ENCODE assay signal across 19 cellular contexts in genomic region chr2:170553748-170554147, GRCh38.
A peak's percentile ranks its signal among the peaks of the same experiment; 100 is the strongest.
DNase-seq lines count a peak whose midpoint lies in the region; ATAC-seq and TF ChIP-seq lines count a peak whose summit lies in the region.
"Had no signal": no experiment of that assay in that cellular context is flagged by ENCODE, and none has a peak within 500 bp of the region (broad histone marks: within the 10 kb centered on the region; RNA-seq: fewer than 3 reads in every experiment).

No MANE protein-coding gene starts in this region.

- H3F3A ChIP-seq in GM23338 (replicated peaks; ENCODE audit: low read depth) = no peaks in the 10 kb centered on the region

- H3K9me2 ChIP-seq in GM23338 (ENCODE audit: insufficient read depth) = no peaks in the 10 kb centered on the region

- H3K27me3 ChIP-seq in endodermal cell (ENCODE audit: control insufficient read depth, insufficient read depth, low read length, poor library complexity, severe bottlenecking) (no peaks in the 10 kb centered on the region), rectal smooth muscle tissue (ENCODE audit: control insufficient read depth, insufficient read depth, low read length) (no peaks in the 10 kb centered on the region), aorta (ENCODE audit: control insufficient read depth in 1 of 2, insufficient read depth in 2 of 2, low read length in 1 of 2) (no peaks in the 10 kb centered on the region), GM23338 (ENCODE audit: insufficient read depth) (no peaks in the 10 kb centered on the region)

- WGBS in endodermal cell (ENCODE audit: insufficient coverage in 1 of 2, insufficient read length in 1 of 2), 2 experiments = 81% methylated on average over 4 of the region's 4 CpGs; no CpG with 5 or more reads in 1 of the 2 experiments
- 61% methylated on average over 4 of the region's 4 CpGs for WGBS in aorta, 2 donors

- CTCF ChIA-PET in RWPE1 (lab: Yijun Ruan, JAX) = no interaction called here
- CTCF ChIA-PET in activated CD8-positive, alpha-beta memory T cell treated with anti-CD3 and anti-CD28 coated beads, Interleukin-2, amount 10 ng/mL, durations not matched to agents 7 days and 5 days (lab: Charles Lee) = no interaction called here

- no peak overlapping the region for H3K4me2 ChIP-seq in GM23338
- H3K4me2 ChIP-seq: A549 had no signal

- H3K9me3 ChIP-seq in endodermal cell (ENCODE audit: control insufficient read depth, low read length) (peaks cover 21% of the 10 kb centered on the region), aorta (ENCODE audit: control insufficient read depth, low read length) (no peaks in the 10 kb centered on the region)
- H3K9me3 ChIP-seq: Caco-2 had no signal

- H3K9ac ChIP-seq in endodermal cell (ENCODE audit: extremely low read depth, low read length, poor library complexity, severe bottlenecking) (no peak overlapping the region), rectal smooth muscle tissue (ENCODE audit: low read length) (no peak overlapping the region)

- H2AFZ ChIP-seq in GM23338 = no peak overlapping the region

- H3K27ac Mint-ChIP-seq in endodermal cell (no peak overlapping the region), GM23338 (no peak overlapping the region)
- no peak overlapping the region for H3K27ac Mint-ChIP-seq in activated CD8-positive, alpha-beta memory T cell treated with anti-CD3 and anti-CD28 coated beads, Interleukin-2, amount 10 ng/mL, durations not matched to agents 7 days and 5 days
- H3K27ac Mint-ChIP-seq: B cell; CD8-positive, alpha-beta T cell had no signal

- H3K4me1 ChIP-seq in endodermal cell (ENCODE audit: control insufficient read depth, insufficient read depth, low read length) = no peaks in the 10 kb centered on the region
- peaks cover 4% of the 10 kb centered on the region for H3K4me1 ChIP-seq in rectal smooth muscle tissue (ENCODE audit: control insufficient read depth, insufficient read depth, low read length)
- peaks cover 0 to 6% of the 10 kb centered on the region in 2 donors for H3K4me1 ChIP-seq in aorta (ENCODE audit: control insufficient read depth in 1 of 2, insufficient read depth in 2 of 2, low read length in 2 of 2)
- H3K4me1 ChIP-seq in GM23338 (ENCODE audit: insufficient read depth) = no peaks in the 10 kb centered on the region
- H3K4me1 ChIP-seq: A549, Caco-2 had no signal

- no peak overlapping the region for H3K4me3 Mint-ChIP-seq in endodermal cell
- H3K4me3 Mint-ChIP-seq in activated CD8-positive, alpha-beta memory T cell treated with anti-CD3 and anti-CD28 coated beads, Interleukin-2, amount 10 ng/mL, durations not matched to agents 7 days and 5 days = no peak overlapping the region
- no peak overlapping the region for H3K4me3 Mint-ChIP-seq in GM23338
- H3K4me3 Mint-ChIP-seq: B cell; CD8-positive, alpha-beta T cell had no signal

- H3K4me3 ChIP-seq in endodermal cell (ENCODE audit: low read length) = peak overlapping the region; percentile 32
- H3K4me3 ChIP-seq in rectal smooth muscle tissue (ENCODE audit: low read length) = no peak overlapping the region
- no peak overlapping the region for H3K4me3 ChIP-seq in aorta (ENCODE audit: low read length in 2 of 2)
- no peak overlapping the region for H3K4me3 ChIP-seq in GM23338
- H3K4me3 ChIP-seq: A549 had no signal

- H3K27me3 Mint-ChIP-seq in endodermal cell (ENCODE audit: insufficient read depth) (peaks cover 3% of the 10 kb centered on the region), GM23338 (ENCODE audit: insufficient read depth, low read depth, poor library complexity) (no peaks in the 10 kb centered on the region)
- H3K27me3 Mint-ChIP-seq in activated CD8-positive, alpha-beta memory T cell treated with anti-CD3 and anti-CD28 coated beads, Interleukin-2, amount 10 ng/mL, durations not matched to agents 7 days and 5 days = peaks cover 2% of the 10 kb centered on the region

- H4K20me1 ChIP-seq in GM23338 (replicated peaks; ENCODE audit: insufficient read depth) = no peaks in the 10 kb centered on the region

- no peaks in the 10 kb centered on the region for H3K79me2 ChIP-seq in GM23338 (replicated peaks; ENCODE audit: insufficient read depth)

- TF ChIP-seq CTCF in RWPE1 (conservative IDR thresholded peaks at IDR 0.05; ENCODE audit: low read depth) (no peak), endodermal cell (conservative IDR thresholded peaks at IDR 0.05) (no peak), GM23338 (conservative IDR thresholded peaks at IDR 0.05; ENCODE audit: low read depth in 2 of 2) (no peak)

- POLR2A ChIA-PET in RWPE1 (lab: Yijun Ruan, JAX; ENCODE audit: low non-redundant PET) = no interaction called here

- H3K36me3 ChIP-seq in endodermal cell (ENCODE audit: control insufficient read depth, insufficient read depth, low read length) = no peaks in the 10 kb centered on the region
- no peaks in the 10 kb centered on the region for H3K36me3 ChIP-seq in rectal smooth muscle tissue (ENCODE audit: control insufficient read depth, insufficient read depth, low read length)
- H3K36me3 ChIP-seq in aorta (ENCODE audit: control insufficient read depth in 1 of 2, insufficient read depth in 2 of 2, low read length in 1 of 2) = no peaks in the 10 kb centered on the region
- peaks cover 8% of the 10 kb centered on the region; the same call in 1 of the 2 replicates for H3K36me3 ChIP-seq in GM23338 (ENCODE audit: insufficient read depth)

- peaks cover 27% of the 10 kb centered on the region for H3K36me3 Mint-ChIP-seq in endodermal cell (ENCODE audit: low read depth)
- H3K36me3 Mint-ChIP-seq in activated CD8-positive, alpha-beta memory T cell treated with anti-CD3 and anti-CD28 coated beads, Interleukin-2, amount 10 ng/mL, durations not matched to agents 7 days and 5 days = peaks cover 7% of the 10 kb centered on the region
- H3K36me3 Mint-ChIP-seq in GM23338 (ENCODE audit: low read depth) = peaks cover 20% of the 10 kb centered on the region

- no peak for ATAC-seq in aorta (ENCODE audit: low FRiP score)
- ATAC-seq in activated CD8-positive, alpha-beta memory T cell treated with anti-CD3 and anti-CD28 coated beads, Interleukin-2, amount 10 ng/mL, durations not matched to agents 7 days and 5 days = no peak
- no peak for ATAC-seq in GM23338
- ATAC-seq: A549; CD8-positive, alpha-beta T cell; HepG2 had no signal

- H3K9me3 Mint-ChIP-seq in endodermal cell (peaks cover 34% of the 10 kb centered on the region), GM23338 (peaks cover 32% of the 10 kb centered on the region)
- peaks cover 10% of the 10 kb centered on the region for H3K9me3 Mint-ChIP-seq in activated CD8-positive, alpha-beta memory T cell treated with anti-CD3 and anti-CD28 coated beads, Interleukin-2, amount 10 ng/mL, durations not matched to agents 7 days and 5 days (ENCODE audit: low read depth)

- DNase-seq in RWPE1 (ENCODE audit: low spot score) (no peak), endodermal cell (no peak), aorta (no peak), GM23338 (ENCODE audit: low spot score) (no peak), SW 1271 (lab: John Stamatoyannopoulos, UW) (no peak)
- DNase-seq in activated CD8-positive, alpha-beta memory T cell treated with anti-CD3 and anti-CD28 coated beads, Interleukin-2, amount 10 ng/mL, durations not matched to agents 7 days and 5 days = no peak
- DNase-seq: Caco-2; CD8-positive, alpha-beta T cell; Karpas-422; MV-4-11; NCI-H2029; NCI-H69; RPMI8226; SHP77 had no signal

- H3K4me1 Mint-ChIP-seq in endodermal cell = peaks cover 3% of the 10 kb centered on the region
- no peaks in the 10 kb centered on the region for H3K4me1 Mint-ChIP-seq in activated CD8-positive, alpha-beta memory T cell treated with anti-CD3 and anti-CD28 coated beads, Interleukin-2, amount 10 ng/mL, durations not matched to agents 7 days and 5 days
- H3K4me1 Mint-ChIP-seq in GM23338 = no peaks in the 10 kb centered on the region
- H3K4me1 Mint-ChIP-seq: B cell had no signal

- peak overlapping the region; percentile 85; the same call in 1 of the 2 replicates for H3K27ac ChIP-seq in RWPE1
- H3K27ac ChIP-seq in endodermal cell (ENCODE audit: low read depth, low read length) = no peak overlapping the region
- H3K27ac ChIP-seq in rectal smooth muscle tissue (ENCODE audit: low read depth, low read length) = peak overlapping the region; percentile 42
- H3K27ac ChIP-seq in aorta (ENCODE audit: low read depth in 1 of 2, low read length in 2 of 2) = peak overlapping the region; percentile 59 to 64
- H3K27ac ChIP-seq in GM23338 (ENCODE audit: low read depth) = no peak overlapping the region
- H3K27ac ChIP-seq: A549, C4-2B had no signal

- intact Hi-C loops in aorta (cut with DNase I) = loop anchor here in 1 of 2 donors (10.0 kb wide), 1 partner anchor 49 kb away; no protein-coding TSS in a partner anchor

TF ChIP-seq in GM23338, 12 proteins besides CTCF, POLR2A, EP300 and RAD21 (continues in another document):
- no peak for TF ChIP-seq REST (IDR thresholded peaks at IDR 0.05; ENCODE audit: unreplicated experiment)

Comparison
In these comparisons a context has a peak if more than half of its experiments do, and no peak if none do; other contexts are left out.
1. H3K27ac ChIP-seq: peak in RWPE1 (single experiment), rectal smooth muscle tissue (single experiment) and aorta (2 of 2); none in endodermal cell (single experiment) and GM23338 (single experiment).